Comparison of ENCODE assay signal across 31 cellular contexts in genomic region chr3:110744723-110745122, GRCh38.
"Had no signal": no experiment of that assay in that cellular context is flagged by ENCODE, and none has a peak within 500 bp of the region (broad histone marks: within the 10 kb centered on the region; RNA-seq: fewer than 3 reads in every experiment).

No MANE protein-coding gene starts in this region.

- H3K27ac Mint-ChIP-seq: activated CD4-positive, alpha-beta memory T cell treated with anti-CD3 and anti-CD28 coated beads, Interleukin-2, amount 10 ng/mL, durations not matched to agents 7 days and 5 days; activated CD4-positive, alpha-beta T cell treated with anti-CD3 and anti-CD28 coated beads, Interleukin-2, amount 10 ng/mL, durations not matched to agents 7 days and 5 days; activated naive CD8-positive, alpha-beta T cell; activated T-cell treated with anti-CD3 and anti-CD28 coated beads, Interleukin-2, amount 50 U/mL, for 24 hours; activated T-cell treated with anti-CD3 and anti-CD28 coated beads, Interleukin-2, amount 50 U/mL, for 72 hours; effector memory CD8-positive, alpha-beta T cell; T-helper 17 cell; T-helper 2 cell treated with Interferon-gamma antibody and Interleukin-4, amounts not matched to agents 5 μg/mL and 100 μg/mL, for 36 hours had no signal

- H3K9me3 Mint-ChIP-seq: activated CD4-positive, alpha-beta memory T cell treated with anti-CD3 and anti-CD28 coated beads, Interleukin-2, amount 10 ng/mL, durations not matched to agents 7 days and 5 days; activated CD4-positive, alpha-beta T cell treated with anti-CD3 and anti-CD28 coated beads, Interleukin-2, amount 10 ng/mL, durations not matched to agents 7 days and 5 days; activated T-cell treated with anti-CD3 and anti-CD28 coated beads, Interleukin-2, amount 50 U/mL, for 24 hours; central memory CD8-positive, alpha-beta T cell; effector memory CD8-positive, alpha-beta T cell; T-helper 2 cell treated with Interferon-gamma antibody and Interleukin-4, amounts not matched to agents 5 μg/mL and 100 μg/mL, for 36 hours had no signal

- H3K4me1 Mint-ChIP-seq: activated CD4-positive, alpha-beta memory T cell treated with anti-CD3 and anti-CD28 coated beads, Interleukin-2, amount 10 ng/mL, durations not matched to agents 7 days and 5 days; activated CD4-positive, alpha-beta T cell treated with anti-CD3 and anti-CD28 coated beads, Interleukin-2, amount 10 ng/mL, durations not matched to agents 7 days and 5 days; central memory CD8-positive, alpha-beta T cell; T-helper 17 cell had no signal

- H3K4me3 ChIP-seq: esophagus muscularis mucosa, gastrocnemius medialis had no signal

- H3K36me3 ChIP-seq: brain microvascular endothelial cell, esophagus muscularis mucosa, gastrocnemius medialis had no signal

- H3K4me3 Mint-ChIP-seq: activated CD4-positive, alpha-beta memory T cell treated with anti-CD3 and anti-CD28 coated beads, Interleukin-2, amount 10 ng/mL, durations not matched to agents 7 days and 5 days; activated CD4-positive, alpha-beta T cell treated with anti-CD3 and anti-CD28 coated beads, Interleukin-2, amount 10 ng/mL, durations not matched to agents 7 days and 5 days; activated naive CD8-positive, alpha-beta T cell; activated T-cell treated with anti-CD3 and anti-CD28 coated beads, Interleukin-2, amount 50 U/mL, for 24 hours; activated T-cell treated with anti-CD3 and anti-CD28 coated beads, Interleukin-2, amount 50 U/mL, for 72 hours; central memory CD8-positive, alpha-beta T cell; effector memory CD8-positive, alpha-beta T cell; T-helper 17 cell; T-helper 2 cell treated with Interferon-gamma antibody and Interleukin-4, amounts not matched to agents 5 μg/mL and 100 μg/mL, for 36 hours had no signal

- H3K4me1 ChIP-seq: esophagus muscularis mucosa, foreskin keratinocyte, gastrocnemius medialis had no signal

- ATAC-seq: activated T-cell treated with anti-CD3 and anti-CD28 coated beads, Interleukin-2, amount 50 U/mL, for 72 hours; effector memory CD8-positive, alpha-beta T cell; foreskin keratinocyte; gastrocnemius medialis; T-helper 17 cell had no signal

- FAIRE-seq: bronchial epithelial cell had no signal

- DNase-seq: activated CD4-positive, alpha-beta memory T cell treated with anti-CD3 and anti-CD28 coated beads, Interleukin-2, amount 10 ng/mL, durations not matched to agents 7 days and 5 days; activated CD4-positive, alpha-beta T cell treated with anti-CD3 and anti-CD28 coated beads for 1 hour; activated CD4-positive, alpha-beta T cell treated with anti-CD3 and anti-CD28 coated beads for 4 hours; activated CD4-positive, alpha-beta T cell treated with anti-CD3 and anti-CD28 coated beads, Interleukin-2, amount 10 ng/mL, durations not matched to agents 7 days and 5 days; activated CD4-positive, alpha-beta T cell treated with anti-CD3 and anti-CD28 coated beads, Interleukin-2, amount 50 U/mL, for 4 hours; activated CD8-positive, alpha-beta memory T cell treated with anti-CD3 and anti-CD28 coated beads, Interleukin-2, amount 50 U/mL, for 48 hours; activated gamma-delta T cell; activated naive CD4-positive, alpha-beta T cell; activated naive CD4-positive, alpha-beta T cell treated with anti-CD3 and anti-CD28 coated beads, Interleukin-2, amount 50 U/mL, for 16 hours; activated T-cell treated with anti-CD3 and anti-CD28 coated beads for 4 hours; activated T-cell treated with anti-CD3 and anti-CD28 coated beads, Interleukin-2, amount 50 U/mL, for 24 hours; activated T-cell treated with anti-CD3 and anti-CD28 coated beads, Interleukin-2, amount 50 U/mL, for 72 hours; amniotic stem cell; anterior cingulate cortex; brain microvascular endothelial cell; cortex of kidney; dermis blood vessel endothelial cell; effector CD4-positive, alpha-beta T cell; effector memory CD8-positive, alpha-beta T cell; erythroblast; foreskin keratinocyte; gastrocnemius medialis; glutamatergic neuron; T-helper 1 cell; T-helper 17 cell; T1000 had no signal

- H3K27me3 ChIP-seq: brain microvascular endothelial cell, esophagus muscularis mucosa, foreskin keratinocyte, gastrocnemius medialis had no signal

- H3K36me3 Mint-ChIP-seq: activated naive CD8-positive, alpha-beta T cell had no signal

- H3K9me3 ChIP-seq: esophagus muscularis mucosa, gastrocnemius medialis had no signal

- H3K27me3 Mint-ChIP-seq: activated CD4-positive, alpha-beta memory T cell treated with anti-CD3 and anti-CD28 coated beads, Interleukin-2, amount 10 ng/mL, durations not matched to agents 7 days and 5 days; central memory CD8-positive, alpha-beta T cell; effector memory CD8-positive, alpha-beta T cell; T-helper 17 cell had no signal

- H3K27ac ChIP-seq: brain microvascular endothelial cell, esophagus muscularis mucosa, foreskin keratinocyte, gastrocnemius medialis had no signal
